Comparison of ENCODE assay signal across 1 cellular context in genomic region chr2:200462136-200462710, GRCh38.
TF ChIP-seq lines count a peak whose summit lies in the region.

No MANE protein-coding gene starts in this region.

TF ChIP-seq in A549, 52 proteins besides CTCF, POLR2A, EP300 and RAD21:
- TF ChIP-seq, protein P1, sequence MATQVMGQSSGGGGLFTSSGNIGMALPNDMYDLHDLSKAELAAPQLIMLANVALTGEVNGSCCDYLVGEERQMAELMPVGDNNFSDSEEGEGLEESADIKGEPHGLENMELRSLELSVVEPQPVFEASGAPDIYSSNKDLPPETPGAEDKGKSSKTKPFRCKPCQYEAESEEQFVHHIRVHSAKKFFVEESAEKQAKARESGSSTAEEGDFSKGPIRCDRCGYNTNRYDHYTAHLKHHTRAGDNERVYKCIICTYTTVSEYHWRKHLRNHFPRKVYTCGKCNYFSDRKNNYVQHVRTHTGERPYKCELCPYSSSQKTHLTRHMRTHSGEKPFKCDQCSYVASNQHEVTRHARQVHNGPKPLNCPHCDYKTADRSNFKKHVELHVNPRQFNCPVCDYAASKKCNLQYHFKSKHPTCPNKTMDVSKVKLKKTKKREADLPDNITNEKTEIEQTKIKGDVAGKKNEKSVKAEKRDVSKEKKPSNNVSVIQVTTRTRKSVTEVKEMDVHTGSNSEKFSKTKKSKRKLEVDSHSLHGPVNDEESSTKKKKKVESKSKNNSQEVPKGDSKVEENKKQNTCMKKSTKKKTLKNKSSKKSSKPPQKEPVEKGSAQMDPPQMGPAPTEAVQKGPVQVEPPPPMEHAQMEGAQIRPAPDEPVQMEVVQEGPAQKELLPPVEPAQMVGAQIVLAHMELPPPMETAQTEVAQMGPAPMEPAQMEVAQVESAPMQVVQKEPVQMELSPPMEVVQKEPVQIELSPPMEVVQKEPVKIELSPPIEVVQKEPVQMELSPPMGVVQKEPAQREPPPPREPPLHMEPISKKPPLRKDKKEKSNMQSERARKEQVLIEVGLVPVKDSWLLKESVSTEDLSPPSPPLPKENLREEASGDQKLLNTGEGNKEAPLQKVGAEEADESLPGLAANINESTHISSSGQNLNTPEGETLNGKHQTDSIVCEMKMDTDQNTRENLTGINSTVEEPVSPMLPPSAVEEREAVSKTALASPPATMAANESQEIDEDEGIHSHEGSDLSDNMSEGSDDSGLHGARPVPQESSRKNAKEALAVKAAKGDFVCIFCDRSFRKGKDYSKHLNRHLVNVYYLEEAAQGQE (IDR thresholded peaks at IDR 0.05) = no peak
- no peak for TF ChIP-seq HEYL (CRISPR knock-in tag; IDR thresholded peaks at IDR 0.05)
- no peak for TF ChIP-seq TFCP2L1 (CRISPR knock-in tag; IDR thresholded peaks at IDR 0.05)
- TF ChIP-seq SMC3 (IDR thresholded peaks at IDR 0.05) = no peak
- no peak for TF ChIP-seq FOSB (CRISPR knock-in tag; IDR thresholded peaks at IDR 0.05)
- TF ChIP-seq RNF2 (IDR thresholded peaks at IDR 0.05; ENCODE audit: borderline replicate concordance, low read depth) = no peak
- no peak for TF ChIP-seq RFX5 (IDR thresholded peaks at IDR 0.05)
- no peak for TF ChIP-seq MAFK (IDR thresholded peaks at IDR 0.05; ENCODE audit: partially characterized antibody)
- no peak for TF ChIP-seq EHMT2 (IDR thresholded peaks at IDR 0.05; ENCODE audit: low read depth)
- no peak for TF ChIP-seq BHLHE40 (IDR thresholded peaks at IDR 0.05; ENCODE audit: low read depth, low read length)
- TF ChIP-seq GATA3 (IDR thresholded peaks at IDR 0.05; ENCODE audit: borderline replicate concordance) = no peak
- TF ChIP-seq MAZ (IDR thresholded peaks at IDR 0.05; ENCODE audit: borderline replicate concordance, low read depth, low read length) = no peak
- TF ChIP-seq, protein P2, sequence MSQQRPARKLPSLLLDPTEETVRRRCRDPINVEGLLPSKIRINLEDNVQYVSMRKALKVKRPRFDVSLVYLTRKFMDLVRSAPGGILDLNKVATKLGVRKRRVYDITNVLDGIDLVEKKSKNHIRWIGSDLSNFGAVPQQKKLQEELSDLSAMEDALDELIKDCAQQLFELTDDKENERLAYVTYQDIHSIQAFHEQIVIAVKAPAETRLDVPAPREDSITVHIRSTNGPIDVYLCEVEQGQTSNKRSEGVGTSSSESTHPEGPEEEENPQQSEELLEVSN (IDR thresholded peaks at IDR 0.05; ENCODE audit: borderline replicate concordance, low read depth) = no peak
- TF ChIP-seq HOXB5 (CRISPR knock-in tag; IDR thresholded peaks at IDR 0.05) = no peak
